In genomic region chr10:53997953-53998352, GRCh38 we compare ENCODE assay signal across 1 cellular context.
TF ChIP-seq lines count a peak whose summit lies in the region.

No MANE protein-coding gene starts in this region.

TF ChIP-seq in GM23338, 12 proteins besides CTCF, POLR2A, EP300 and RAD21:
- TF ChIP-seq, protein P1, sequence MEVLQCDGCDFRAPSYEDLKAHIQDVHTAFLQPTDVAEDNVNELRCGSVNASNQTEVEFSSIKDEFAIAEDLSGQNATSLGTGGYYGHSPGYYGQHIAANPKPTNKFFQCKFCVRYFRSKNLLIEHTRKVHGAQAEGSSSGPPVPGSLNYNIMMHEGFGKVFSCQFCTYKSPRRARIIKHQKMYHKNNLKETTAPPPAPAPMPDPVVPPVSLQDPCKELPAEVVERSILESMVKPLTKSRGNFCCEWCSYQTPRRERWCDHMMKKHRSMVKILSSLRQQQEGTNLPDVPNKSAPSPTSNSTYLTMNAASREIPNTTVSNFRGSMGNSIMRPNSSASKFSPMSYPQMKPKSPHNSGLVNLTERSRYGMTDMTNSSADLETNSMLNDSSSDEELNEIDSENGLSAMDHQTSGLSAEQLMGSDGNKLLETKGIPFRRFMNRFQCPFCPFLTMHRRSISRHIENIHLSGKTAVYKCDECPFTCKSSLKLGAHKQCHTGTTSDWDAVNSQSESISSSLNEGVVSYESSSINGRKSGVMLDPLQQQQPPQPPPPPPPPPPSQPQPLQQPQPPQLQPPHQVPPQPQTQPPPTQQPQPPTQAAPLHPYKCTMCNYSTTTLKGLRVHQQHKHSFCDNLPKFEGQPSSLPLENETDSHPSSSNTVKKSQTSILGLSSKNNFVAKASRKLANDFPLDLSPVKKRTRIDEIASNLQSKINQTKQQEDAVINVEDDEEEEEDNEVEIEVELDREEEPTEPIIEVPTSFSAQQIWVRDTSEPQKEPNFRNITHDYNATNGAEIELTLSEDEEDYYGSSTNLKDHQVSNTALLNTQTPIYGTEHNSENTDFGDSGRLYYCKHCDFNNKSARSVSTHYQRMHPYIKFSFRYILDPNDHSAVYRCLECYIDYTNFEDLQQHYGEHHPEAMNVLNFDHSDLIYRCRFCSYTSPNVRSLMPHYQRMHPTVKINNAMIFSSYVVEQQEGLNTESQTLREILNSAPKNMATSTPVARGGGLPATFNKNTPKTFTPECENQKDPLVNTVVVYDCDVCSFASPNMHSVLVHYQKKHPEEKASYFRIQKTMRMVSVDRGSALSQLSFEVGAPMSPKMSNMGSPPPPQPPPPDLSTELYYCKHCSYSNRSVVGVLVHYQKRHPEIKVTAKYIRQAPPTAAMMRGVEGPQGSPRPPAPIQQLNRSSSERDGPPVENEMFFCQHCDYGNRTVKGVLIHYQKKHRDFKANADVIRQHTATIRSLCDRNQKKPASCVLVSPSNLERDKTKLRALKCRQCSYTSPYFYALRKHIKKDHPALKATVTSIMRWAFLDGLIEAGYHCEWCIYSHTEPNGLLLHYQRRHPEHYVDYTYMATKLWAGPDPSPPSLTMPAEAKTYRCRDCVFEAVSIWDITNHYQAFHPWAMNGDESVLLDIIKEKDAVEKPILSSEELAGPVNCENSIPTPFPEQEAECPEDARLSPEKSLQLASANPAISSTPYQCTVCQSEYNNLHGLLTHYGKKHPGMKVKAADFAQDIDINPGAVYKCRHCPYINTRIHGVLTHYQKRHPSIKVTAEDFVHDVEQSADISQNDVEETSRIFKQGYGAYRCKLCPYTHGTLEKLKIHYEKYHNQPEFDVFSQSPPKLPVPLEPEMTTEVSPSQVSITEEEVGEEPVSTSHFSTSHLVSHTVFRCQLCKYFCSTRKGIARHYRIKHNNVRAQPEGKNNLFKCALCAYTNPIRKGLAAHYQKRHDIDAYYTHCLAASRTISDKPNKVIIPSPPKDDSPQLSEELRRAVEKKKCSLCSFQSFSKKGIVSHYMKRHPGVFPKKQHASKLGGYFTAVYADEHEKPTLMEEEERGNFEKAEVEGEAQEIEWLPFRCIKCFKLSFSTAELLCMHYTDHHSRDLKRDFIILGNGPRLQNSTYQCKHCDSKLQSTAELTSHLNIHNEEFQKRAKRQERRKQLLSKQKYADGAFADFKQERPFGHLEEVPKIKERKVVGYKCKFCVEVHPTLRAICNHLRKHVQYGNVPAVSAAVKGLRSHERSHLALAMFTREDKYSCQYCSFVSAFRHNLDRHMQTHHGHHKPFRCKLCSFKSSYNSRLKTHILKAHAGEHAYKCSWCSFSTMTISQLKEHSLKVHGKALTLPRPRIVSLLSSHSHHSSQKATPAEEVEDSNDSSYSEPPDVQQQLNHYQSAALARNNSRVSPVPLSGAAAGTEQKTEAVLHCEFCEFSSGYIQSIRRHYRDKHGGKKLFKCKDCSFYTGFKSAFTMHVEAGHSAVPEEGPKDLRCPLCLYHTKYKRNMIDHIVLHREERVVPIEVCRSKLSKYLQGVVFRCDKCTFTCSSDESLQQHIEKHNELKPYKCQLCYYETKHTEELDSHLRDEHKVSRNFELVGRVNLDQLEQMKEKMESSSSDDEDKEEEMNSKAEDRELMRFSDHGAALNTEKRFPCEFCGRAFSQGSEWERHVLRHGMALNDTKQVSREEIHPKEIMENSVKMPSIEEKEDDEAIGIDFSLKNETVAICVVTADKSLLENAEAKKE (CRISPR knock-in tag; IDR thresholded peaks at IDR 0.05) = no peak
- TF ChIP-seq ZNF331 (CRISPR knock-in tag; IDR thresholded peaks at IDR 0.05; ENCODE audit: low read depth) (no peak), EZH2 (IDR thresholded peaks at IDR 0.05; ENCODE audit: low read depth, unreplicated experiment) (no peak)
- TF ChIP-seq, protein P2, sequence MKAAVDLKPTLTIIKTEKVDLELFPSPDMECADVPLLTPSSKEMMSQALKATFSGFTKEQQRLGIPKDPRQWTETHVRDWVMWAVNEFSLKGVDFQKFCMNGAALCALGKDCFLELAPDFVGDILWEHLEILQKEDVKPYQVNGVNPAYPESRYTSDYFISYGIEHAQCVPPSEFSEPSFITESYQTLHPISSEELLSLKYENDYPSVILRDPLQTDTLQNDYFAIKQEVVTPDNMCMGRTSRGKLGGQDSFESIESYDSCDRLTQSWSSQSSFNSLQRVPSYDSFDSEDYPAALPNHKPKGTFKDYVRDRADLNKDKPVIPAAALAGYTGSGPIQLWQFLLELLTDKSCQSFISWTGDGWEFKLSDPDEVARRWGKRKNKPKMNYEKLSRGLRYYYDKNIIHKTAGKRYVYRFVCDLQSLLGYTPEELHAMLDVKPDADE (IDR thresholded peaks at IDR 0.05) = no peak
